In genomic region chr11:19978668-19979518, GRCh38 we compare ENCODE assay signal across 9 cellular contexts.
DNase-seq lines count a peak whose midpoint lies in the region; ATAC-seq and TF ChIP-seq lines count a peak whose summit lies in the region.
"Had no signal": no experiment of that assay in that cellular context is flagged by ENCODE, and none has a peak within 500 bp of the region (broad histone marks: within the 10 kb centered on the region; RNA-seq: fewer than 3 reads in every experiment).

No MANE protein-coding gene starts in this region.

- H3K4me3 Mint-ChIP-seq in activated naive CD4-positive, alpha-beta T cell treated with anti-CD3 and anti-CD28 coated beads for 36 hours = no peak overlapping the region
- no peak overlapping the region for H3K4me3 Mint-ChIP-seq in activated naive CD4-positive, alpha-beta T cell treated with anti-CD3 and anti-CD28 coated beads, Interleukin-2, amount 10 ng/mL, durations not matched to agents 7 days and 5 days
- H3K4me3 Mint-ChIP-seq in T-helper 2 cell treated with Interferon-gamma antibody and Interleukin-4, amounts not matched to agents 5 μg/mL and 100 μg/mL, for 36 hours = no peak overlapping the region
- H3K4me3 Mint-ChIP-seq in T-helper 17 cell = no peak overlapping the region
- H3K4me3 Mint-ChIP-seq in naive thymus-derived CD4-positive, alpha-beta T cell = no peak overlapping the region
- H3K4me3 Mint-ChIP-seq: activated naive CD8-positive, alpha-beta T cell treated with anti-CD3 and anti-CD28 coated beads, Interleukin-2, amount 10 ng/mL, durations not matched to agents 7 days and 5 days had no signal

- peak; percentile 31 for DNase-seq in activated naive CD4-positive, alpha-beta T cell treated with anti-CD3 and anti-CD28 coated beads for 36 hours
- DNase-seq in activated naive CD4-positive, alpha-beta T cell treated with anti-CD3 and anti-CD28 coated beads, Interleukin-2, amount 10 ng/mL, durations not matched to agents 7 days and 5 days = no peak
- peak; percentile 6 for DNase-seq in T-helper 2 cell treated with Interferon-gamma antibody and Interleukin-4, amounts not matched to agents 5 μg/mL and 100 μg/mL, for 36 hours (ENCODE audit: low spot score)
- DNase-seq in right lobe of liver = peak in 1 of 3 donors; percentile 30
- DNase-seq in T-helper 17 cell = no peak
- DNase-seq in NCI-H2171 treated with DMSO at 0.1 percent for 48 hours (lab: John Stamatoyannopoulos, UW) = no peak
- DNase-seq in naive thymus-derived CD4-positive, alpha-beta T cell = no peak
- DNase-seq: activated naive CD8-positive, alpha-beta T cell treated with anti-CD3 and anti-CD28 coated beads, Interleukin-2, amount 10 ng/mL, durations not matched to agents 7 days and 5 days had no signal

- TF ChIP-seq POLR2A in right lobe of liver (IDR thresholded peaks at IDR 0.05) = no peak

- peak overlapping the region; percentile 39 to 80 (median 79) for H3K27ac ChIP-seq in right lobe of liver
- no peak overlapping the region for H3K27ac ChIP-seq in naive thymus-derived CD4-positive, alpha-beta T cell (ENCODE audit: low read depth, low read length)

- H3K36me3 ChIP-seq in right lobe of liver = no peaks in the 10 kb centered on the region
- H3K36me3 ChIP-seq in naive thymus-derived CD4-positive, alpha-beta T cell (ENCODE audit: control insufficient read depth in 2 of 3, insufficient read depth in 3 of 3, low read length in 3 of 3) = no peaks in the 10 kb centered on the region

- TF ChIP-seq CTCF in right lobe of liver (IDR thresholded peaks at IDR 0.05) = no peak

- intact Hi-C loops in activated naive CD4-positive, alpha-beta T cell treated with anti-CD3 and anti-CD28 coated beads for 36 hours (cut with micrococcal nuclease) = no loop called here
- intact Hi-C loops in right lobe of liver (cut with DNase I) = no loop called here
- intact Hi-C loops in naive thymus-derived CD4-positive, alpha-beta T cell (cut with micrococcal nuclease) = no loop called here

- POLR2A ChIA-PET in naive thymus-derived CD4-positive, alpha-beta T cell (lab: Charles Lee) = no interaction called here

- H3K4me1 Mint-ChIP-seq in activated naive CD4-positive, alpha-beta T cell treated with anti-CD3 and anti-CD28 coated beads for 36 hours (ENCODE audit: low read depth) = peaks cover 12% of the 10 kb centered on the region
- no peaks in the 10 kb centered on the region for H3K4me1 Mint-ChIP-seq in activated naive CD4-positive, alpha-beta T cell treated with anti-CD3 and anti-CD28 coated beads, Interleukin-2, amount 10 ng/mL, durations not matched to agents 7 days and 5 days
- peaks cover 5% of the 10 kb centered on the region for H3K4me1 Mint-ChIP-seq in T-helper 2 cell treated with Interferon-gamma antibody and Interleukin-4, amounts not matched to agents 5 μg/mL and 100 μg/mL, for 36 hours (ENCODE audit: low read depth)
- no peaks in the 10 kb centered on the region for H3K4me1 Mint-ChIP-seq in T-helper 17 cell
- peaks cover 0 to 3% (median 0%) of the 10 kb centered on the region in 7 donors for H3K4me1 Mint-ChIP-seq in naive thymus-derived CD4-positive, alpha-beta T cell

- peaks cover 0 to 44% (median 21%) of the 10 kb centered on the region in 4 donors for H3K4me1 ChIP-seq in right lobe of liver
- no peaks in the 10 kb centered on the region for H3K4me1 ChIP-seq in naive thymus-derived CD4-positive, alpha-beta T cell (ENCODE audit: control insufficient read depth in 2 of 2, insufficient read depth in 2 of 2, low read length in 2 of 2)

- ATAC-seq in HG02884 (IDR thresholded peaks at IDR 0.05; ENCODE audit: unreplicated experiment) (peak; percentile 80), right lobe of liver (peak; percentile 55 to 76 (median 62)), T-helper 17 cell (no peak)
- ATAC-seq in naive thymus-derived CD4-positive, alpha-beta T cell = no peak

- H3K27me3 Mint-ChIP-seq in activated naive CD4-positive, alpha-beta T cell treated with anti-CD3 and anti-CD28 coated beads for 36 hours (ENCODE audit: low read depth) = peaks cover 11% of the 10 kb centered on the region
- peaks cover 7% of the 10 kb centered on the region for H3K27me3 Mint-ChIP-seq in activated naive CD4-positive, alpha-beta T cell treated with anti-CD3 and anti-CD28 coated beads, Interleukin-2, amount 10 ng/mL, durations not matched to agents 7 days and 5 days
- no peaks in the 10 kb centered on the region for H3K27me3 Mint-ChIP-seq in T-helper 2 cell treated with Interferon-gamma antibody and Interleukin-4, amounts not matched to agents 5 μg/mL and 100 μg/mL, for 36 hours (ENCODE audit: low read depth)
- H3K27me3 Mint-ChIP-seq in T-helper 17 cell = peaks cover 22% of the 10 kb centered on the region
- H3K27me3 Mint-ChIP-seq in naive thymus-derived CD4-positive, alpha-beta T cell = peaks cover 0 to 15% (median 4%) of the 10 kb centered on the region in 5 donors

- 56% methylated on average over 8 of the region's 8 CpGs for WGBS in right lobe of liver (ENCODE audit: insufficient coverage, low coverage, low lambda C conversion rate, missing lambda C conversion rate)

- no peaks in the 10 kb centered on the region for H3K9me3 Mint-ChIP-seq in activated naive CD4-positive, alpha-beta T cell treated with anti-CD3 and anti-CD28 coated beads for 36 hours
- no peaks in the 10 kb centered on the region for H3K9me3 Mint-ChIP-seq in activated naive CD4-positive, alpha-beta T cell treated with anti-CD3 and anti-CD28 coated beads, Interleukin-2, amount 10 ng/mL, durations not matched to agents 7 days and 5 days
- H3K9me3 Mint-ChIP-seq in T-helper 2 cell treated with Interferon-gamma antibody and Interleukin-4, amounts not matched to agents 5 μg/mL and 100 μg/mL, for 36 hours = no peaks in the 10 kb centered on the region
- H3K9me3 Mint-ChIP-seq in naive thymus-derived CD4-positive, alpha-beta T cell = no peaks in the 10 kb centered on the region
- H3K9me3 Mint-ChIP-seq: activated naive CD8-positive, alpha-beta T cell treated with anti-CD3 and anti-CD28 coated beads, Interleukin-2, amount 10 ng/mL, durations not matched to agents 7 days and 5 days had no signal

- peak overlapping the region; percentile 32 for H3K27ac Mint-ChIP-seq in activated naive CD4-positive, alpha-beta T cell treated with anti-CD3 and anti-CD28 coated beads for 36 hours
- H3K27ac Mint-ChIP-seq in activated naive CD4-positive, alpha-beta T cell treated with anti-CD3 and anti-CD28 coated beads, Interleukin-2, amount 10 ng/mL, durations not matched to agents 7 days and 5 days = no peak overlapping the region
- H3K27ac Mint-ChIP-seq in T-helper 2 cell treated with Interferon-gamma antibody and Interleukin-4, amounts not matched to agents 5 μg/mL and 100 μg/mL, for 36 hours = no peak overlapping the region
- no peak overlapping the region for H3K27ac Mint-ChIP-seq in T-helper 17 cell
- H3K27ac Mint-ChIP-seq in naive thymus-derived CD4-positive, alpha-beta T cell = peak overlapping the region in 1 of 9 donors; percentile 54
- H3K27ac Mint-ChIP-seq: activated naive CD8-positive, alpha-beta T cell treated with anti-CD3 and anti-CD28 coated beads, Interleukin-2, amount 10 ng/mL, durations not matched to agents 7 days and 5 days had no signal

- CTCF ChIA-PET in activated naive CD4-positive, alpha-beta T cell treated with anti-CD3 and anti-CD28 coated beads for 36 hours (lab: Charles Lee) = no interaction called here
- CTCF ChIA-PET in activated naive CD4-positive, alpha-beta T cell treated with anti-CD3 and anti-CD28 coated beads, Interleukin-2, amount 10 ng/mL, durations not matched to agents 7 days and 5 days (lab: Charles Lee) = no interaction called here
- CTCF ChIA-PET in naive thymus-derived CD4-positive, alpha-beta T cell (lab: Charles Lee) = no interaction called here

- no peaks in the 10 kb centered on the region for H3K9me3 ChIP-seq in right lobe of liver
- H3K9me3 ChIP-seq in T-helper 17 cell (ENCODE audit: control insufficient read depth, low read length, poor library complexity, severe bottlenecking) = no peaks in the 10 kb centered on the region
- H3K9me3 ChIP-seq in naive thymus-derived CD4-positive, alpha-beta T cell (ENCODE audit: control insufficient read depth in 2 of 3, low read length in 3 of 3) = no peaks in the 10 kb centered on the region

- no peak overlapping the region for H3K4me3 ChIP-seq in right lobe of liver
- no peak overlapping the region for H3K4me3 ChIP-seq in naive thymus-derived CD4-positive, alpha-beta T cell (ENCODE audit: low read length)

- H3K27me3 ChIP-seq in right lobe of liver = no peaks in the 10 kb centered on the region
- no peaks in the 10 kb centered on the region for H3K27me3 ChIP-seq in naive thymus-derived CD4-positive, alpha-beta T cell (ENCODE audit: control insufficient read depth in 2 of 2, insufficient read depth in 2 of 2, low read length in 2 of 2)

- H3K36me3 Mint-ChIP-seq in activated naive CD4-positive, alpha-beta T cell treated with anti-CD3 and anti-CD28 coated beads for 36 hours (ENCODE audit: low read depth) = no peaks in the 10 kb centered on the region
- H3K36me3 Mint-ChIP-seq in activated naive CD4-positive, alpha-beta T cell treated with anti-CD3 and anti-CD28 coated beads, Interleukin-2, amount 10 ng/mL, durations not matched to agents 7 days and 5 days = no peaks in the 10 kb centered on the region
- H3K36me3 Mint-ChIP-seq in T-helper 2 cell treated with Interferon-gamma antibody and Interleukin-4, amounts not matched to agents 5 μg/mL and 100 μg/mL, for 36 hours (ENCODE audit: low read depth) = no peaks in the 10 kb centered on the region
- peaks cover 2% of the 10 kb centered on the region for H3K36me3 Mint-ChIP-seq in T-helper 17 cell (ENCODE audit: low read depth)
- no peaks in the 10 kb centered on the region for H3K36me3 Mint-ChIP-seq in naive thymus-derived CD4-positive, alpha-beta T cell
- H3K36me3 Mint-ChIP-seq: activated naive CD8-positive, alpha-beta T cell treated with anti-CD3 and anti-CD28 coated beads, Interleukin-2, amount 10 ng/mL, durations not matched to agents 7 days and 5 days had no signal

Comparison
In these comparisons a context has a peak if more than half of its experiments do, and no peak if none do; other contexts are left out.
1. DNase-seq: peak in activated naive CD4-positive, alpha-beta T cell treated with anti-CD3 and anti-CD28 coated beads for 36 hours (single experiment) and T-helper 2 cell treated with Interferon-gamma antibody and Interleukin-4, amounts not matched to agents 5 μg/mL and 100 μg/mL, for 36 hours (single experiment); none in activated naive CD4-positive, alpha-beta T cell treated with anti-CD3 and anti-CD28 coated beads, Interleukin-2, amount 10 ng/mL, durations not matched to agents 7 days and 5 days (single experiment), T-helper 17 cell (0 of 3), NCI-H2171 treated with DMSO at 0.1 percent for 48 hours (single experiment) and naive thymus-derived CD4-positive, alpha-beta T cell (0 of 9).
2. ATAC-seq: peak in HG02884 (single experiment) and right lobe of liver (4 of 4); none in T-helper 17 cell (single experiment) and naive thymus-derived CD4-positive, alpha-beta T cell (single experiment).